In genomic region chr12:50119387-50119786, GRCh38 we compare ENCODE assay signal across 23 cellular contexts. TPM values are rescaled to one million over a fixed set of nuclear protein-coding genes. Genes with fewer than 3 reads are reported as not detected.
"Had no signal": no experiment of that assay in that cellular context is flagged by ENCODE, and none has a peak within 500 bp of the region (broad histone marks: within the 10 kb centered on the region; RNA-seq: fewer than 3 reads in every experiment).

No MANE protein-coding gene starts in this region.

- H3K27ac Mint-ChIP-seq: activated naive CD4-positive, alpha-beta T cell treated with anti-CD3 and anti-CD28 coated beads, Interleukin-2, amount 10 ng/mL, durations not matched to agents 7 days and 5 days; activated T-cell treated with anti-CD3 and anti-CD28 coated beads, Interleukin-2, amount 50 U/mL, for 72 hours; effector memory CD8-positive, alpha-beta T cell; natural killer cell treated with Interleukin-12 subunit alpha and Interleukin-12 subunit beta and Interleukin-15 and Interleukin-18, amount 100 ng/mL, for 72 hours; WTC11 had no signal

- H3K4me3 ChIP-seq: dorsolateral prefrontal cortex, left ventricle myocardium inferior, ovary, prostate gland, tibial artery had no signal

- H3K27me3 Mint-ChIP-seq: activated naive CD4-positive, alpha-beta T cell treated with anti-CD3 and anti-CD28 coated beads, Interleukin-2, amount 10 ng/mL, durations not matched to agents 7 days and 5 days; brain; effector memory CD8-positive, alpha-beta T cell; natural killer cell treated with Interleukin-12 subunit alpha and Interleukin-12 subunit beta and Interleukin-15 and Interleukin-18, amount 100 ng/mL, for 72 hours had no signal

- ATAC-seq: effector memory CD8-positive, alpha-beta T cell; esophagus mucosa; WTC11 had no signal

- DNase-seq: activated CD4-positive, alpha-beta T cell treated with anti-CD3 and anti-CD28 coated beads, Interleukin-2, amount 50 U/mL, for 4 hours; activated effector memory CD4-positive, alpha-beta T cell treated with anti-CD3 and anti-CD28 coated beads, Interleukin-2, amount 50 U/mL, for 16 hours; activated naive CD4-positive, alpha-beta T cell treated with anti-CD3 and anti-CD28 coated beads, Interleukin-2, amount 10 ng/mL, durations not matched to agents 7 days and 5 days; activated T-cell treated with anti-CD3 and anti-CD28 coated beads, Interleukin-2, amount 50 U/mL, for 72 hours; aorta; central memory CD4-positive, alpha-beta T cell; dorsolateral prefrontal cortex; effector memory CD8-positive, alpha-beta T cell; foreskin melanocyte; left ventricle myocardium inferior; mammary epithelial cell; midbrain; stimulated activated CD4-positive, alpha-beta T cell treated with anti-CD3 and anti-CD28 coated beads, Interleukin-4, amount 100 ng/mL, for 24 hours; stimulated activated naive CD4-positive, alpha-beta T cell treated with Interleukin-2 at 50 U/mL for 16 hours; T1000; tibial artery had no signal

- H3K9me3 ChIP-seq: left ventricle myocardium inferior, ovary, prostate gland, tibial artery had no signal

- H3K36me3 ChIP-seq: ovary, prostate gland had no signal

- H3K9me3 Mint-ChIP-seq: activated naive CD4-positive, alpha-beta T cell treated with anti-CD3 and anti-CD28 coated beads, Interleukin-2, amount 10 ng/mL, durations not matched to agents 7 days and 5 days; activated T-cell treated with anti-CD3 and anti-CD28 coated beads, Interleukin-2, amount 50 U/mL, for 72 hours; brain; effector memory CD8-positive, alpha-beta T cell; natural killer cell treated with Interleukin-12 subunit alpha and Interleukin-12 subunit beta and Interleukin-15 and Interleukin-18, amount 100 ng/mL, for 72 hours; WTC11 had no signal

- H3K4me3 Mint-ChIP-seq: activated naive CD4-positive, alpha-beta T cell treated with anti-CD3 and anti-CD28 coated beads, Interleukin-2, amount 10 ng/mL, durations not matched to agents 7 days and 5 days; activated T-cell treated with anti-CD3 and anti-CD28 coated beads, Interleukin-2, amount 50 U/mL, for 72 hours; brain; effector memory CD8-positive, alpha-beta T cell; natural killer cell treated with Interleukin-12 subunit alpha and Interleukin-12 subunit beta and Interleukin-15 and Interleukin-18, amount 100 ng/mL, for 72 hours; WTC11 had no signal

- H3K4me1 Mint-ChIP-seq: WTC11 had no signal

- H3K4me1 ChIP-seq: prostate gland had no signal

- H3K27ac ChIP-seq: dorsolateral prefrontal cortex, left ventricle myocardium inferior, ovary, prostate gland had no signal

- H3K36me3 Mint-ChIP-seq: WTC11 had no signal

- H3K27me3 ChIP-seq: dorsolateral prefrontal cortex, ovary, tibial artery had no signal

RNA-seq across cellular contexts. Expression of gene GPD1, which starts 15.6 kb away (rescaled TPM):
- total RNA-seq: endothelial cell of umbilical vein had no signal
